ENCODE assay signal across 10 cellular contexts in genomic region chr11:75342231-75342918, GRCh38. TPM values are rescaled to one million over a fixed set of nuclear protein-coding genes. Genes with fewer than 3 reads are reported as not detected.
A peak's percentile ranks its signal among the peaks of the same experiment; 100 is the strongest.
DNase-seq lines count a peak whose midpoint lies in the region; ATAC-seq and TF ChIP-seq lines count a peak whose summit lies in the region.
"Had no signal": no experiment of that assay in that cellular context is flagged by ENCODE, and none has a peak within 500 bp of the region (broad histone marks: within the 10 kb centered on the region; RNA-seq: fewer than 3 reads in every experiment).

No MANE protein-coding gene starts in this region.

- H3K27ac ChIP-seq in BLaER1: peak overlapping the region; percentile 96
- H3K27ac ChIP-seq: KMS-11 had no signal

- 0 out of 2 replicates have a peak, but pooled peaks cover 12% of the 10 kb centered on the region for H3K36me3 ChIP-seq in BLaER1

- no peak for TF ChIP-seq RAD21 in Ishikawa (IDR thresholded peaks at IDR 0.05; ENCODE audit: low read depth)

- H3K27me3 Mint-ChIP-seq in neural crest cell (ENCODE audit: low read depth): no peaks in the 10 kb centered on the region

- H4K20me1 ChIP-seq in BLaER1: peaks cover 6% of the 10 kb centered on the region; the same call in 1 of the 2 replicates

- H3K4me3 ChIP-seq in BLaER1: no peak overlapping the region

- H3K4me1 ChIP-seq in BLaER1: peaks cover 99% of the 10 kb centered on the region

- H3K4me1 Mint-ChIP-seq in neural crest cell: peaks cover 88% of the 10 kb centered on the region

- peak overlapping the region; percentile 59 for H3K9ac ChIP-seq in BLaER1
- H3K9ac ChIP-seq: KMS-11 had no signal

- peak overlapping the region; percentile 93 for H3K4me2 ChIP-seq in BLaER1
- H3K4me2 ChIP-seq: KMS-11 had no signal

- no peak for TF ChIP-seq CTCF in neural crest cell (conservative IDR thresholded peaks at IDR 0.05)

- H3K27me3 ChIP-seq in BLaER1: no peaks in the 10 kb centered on the region

- no peaks in the 10 kb centered on the region for H3K9me3 Mint-ChIP-seq in neural crest cell

- TF ChIP-seq EP300 in Ishikawa (IDR thresholded peaks at IDR 0.05; ENCODE audit: borderline replicate concordance): peak; percentile 12; the same call in 1 of the 2 replicates

- H3K27ac Mint-ChIP-seq in neural crest cell (ENCODE audit: unreplicated experiment): peak overlapping the region; percentile 80

- H3K9me3 ChIP-seq in BLaER1: no peaks in the 10 kb centered on the region

- no peak for ATAC-seq in GM21526 (IDR thresholded peaks at IDR 0.05; ENCODE audit: low FRiP score, unreplicated experiment)

- H3K4me3 Mint-ChIP-seq in neural crest cell: peak overlapping the region; percentile 63

- DNase-seq in cerebellar cortex (ENCODE audit: low spot score) (peak; percentile 49), neural crest cell (ENCODE audit: low read depth, low spot score) (no peak), globus pallidus (ENCODE audit: low spot score) (no peak)
- no peak for DNase-seq in stimulated activated CD4-positive, alpha-beta T cell treated with anti-CD3 and anti-CD28 coated beads, Interleukin-2, amount 100 ng/mL, for 24 hours
- DNase-seq in activated T-cell treated with anti-CD3 and anti-CD28 coated beads, Interleukin-2, amount 50 U/mL, for 48 hours: no peak
- DNase-seq: SW 1271 had no signal

- H3K36me3 Mint-ChIP-seq in neural crest cell (ENCODE audit: low read depth): no peaks in the 10 kb centered on the region

TF ChIP-seq in Ishikawa, 13 proteins besides CTCF, POLR2A, EP300 and RAD21:
- no peak for TF ChIP-seq CREB1 (IDR thresholded peaks at IDR 0.05; ENCODE audit: low read depth)
- no peak for TF ChIP-seq TAF1 (IDR thresholded peaks at IDR 0.05; ENCODE audit: low read depth)
- TF ChIP-seq MAX (IDR thresholded peaks at IDR 0.05): no peak
- TF ChIP-seq YY1 (IDR thresholded peaks at IDR 0.05; ENCODE audit: low read depth): no peak
- no peak for TF ChIP-seq REST (IDR thresholded peaks at IDR 0.05; ENCODE audit: low read depth)
- no peak for TF ChIP-seq ZBTB7A (IDR thresholded peaks at IDR 0.05; ENCODE audit: low read depth)
- TF ChIP-seq NFIC (IDR thresholded peaks at IDR 0.05): peak; percentile 81
- peak; percentile 60; the same call in 1 of the 2 replicates for TF ChIP-seq TCF12 (IDR thresholded peaks at IDR 0.05; ENCODE audit: low read depth)
- TF ChIP-seq CEBPB (IDR thresholded peaks at IDR 0.05): no peak
- TF ChIP-seq EGR1 (IDR thresholded peaks at IDR 0.05): no peak
- TF ChIP-seq USF1 (IDR thresholded peaks at IDR 0.05): no peak
- TF ChIP-seq TEAD4 (IDR thresholded peaks at IDR 0.05): peak; percentile 44; the same call in 1 of the 2 replicates

RNA-seq across cellular contexts. Expression of gene ARRB1, which starts 9.1 kb away (rescaled TPM):
- total RNA-seq in neural crest cell: 53.8 and 56.5 TPM in 2 replicates

RNA-seq across cellular contexts. Expression of gene RPS3, which starts 56.9 kb away (rescaled TPM):
- 3,598 and 3,664 TPM in 2 replicates for total RNA-seq in neural crest cell
